9 cellular contexts compared by ENCODE assay signal in genomic region chr6:112253505-112253841, GRCh38. TPM values are rescaled to one million over a fixed set of nuclear protein-coding genes. Genes with fewer than 3 reads are reported as not detected.
DNase-seq lines count a peak whose midpoint lies in the region; ATAC-seq lines count a peak whose summit lies in the region.
"Had no signal": no experiment of that assay in that cellular context is flagged by ENCODE, and none has a peak within 500 bp of the region (broad histone marks: within the 10 kb centered on the region; RNA-seq: fewer than 3 reads in every experiment).

No MANE protein-coding gene starts in this region.

- peak overlapping the region; percentile 76 for H3K4me3 Mint-ChIP-seq in activated T-helper 17 cell treated with anti-CD3 and anti-CD28 coated beads, Interleukin-2, amount 50 U/mL, for 72 hours

- H3K4me1 Mint-ChIP-seq in activated T-helper 17 cell treated with anti-CD3 and anti-CD28 coated beads, Interleukin-2, amount 50 U/mL, for 72 hours: peaks cover 16% of the 10 kb centered on the region

- ATAC-seq in activated T-helper 17 cell treated with anti-CD3 and anti-CD28 coated beads, Interleukin-2, amount 50 U/mL, for 72 hours (replicated peaks): peak; percentile 25
- peak; percentile 49 for ATAC-seq in left ventricle myocardium superior
- ATAC-seq in sciatic nerve: peak; percentile 24
- ATAC-seq in GM19463 (IDR thresholded peaks at IDR 0.05; ENCODE audit: unreplicated experiment): no peak

- H3K36me3 Mint-ChIP-seq in activated T-helper 17 cell treated with anti-CD3 and anti-CD28 coated beads, Interleukin-2, amount 50 U/mL, for 72 hours (ENCODE audit: low read depth): no peaks in the 10 kb centered on the region
- H3K36me3 Mint-ChIP-seq: CD4-positive, CD25-positive, alpha-beta regulatory T cell had no signal

- peaks cover 47% of the 10 kb centered on the region for H3K27me3 Mint-ChIP-seq in activated T-helper 17 cell treated with anti-CD3 and anti-CD28 coated beads, Interleukin-2, amount 50 U/mL, for 72 hours

- H3K9me3 Mint-ChIP-seq in activated T-helper 17 cell treated with anti-CD3 and anti-CD28 coated beads, Interleukin-2, amount 50 U/mL, for 72 hours: no peaks in the 10 kb centered on the region

- DNase-seq in NCI-H82 (lab: John Stamatoyannopoulos, UW) (peak; percentile 35), NCI-H82 treated with DMSO at 0.1 percent for 48 hours (lab: John Stamatoyannopoulos, UW; ENCODE audit: unreplicated experiment) (no peak), left ventricle myocardium superior (no peak), sciatic nerve (ENCODE audit: low spot score) (no peak), NCI-H446 (lab: John Stamatoyannopoulos, UW) (no peak), OCI-M2 (lab: John Stamatoyannopoulos, UW; ENCODE audit: unreplicated experiment) (no peak)

- no peak overlapping the region for H3K27ac Mint-ChIP-seq in activated T-helper 17 cell treated with anti-CD3 and anti-CD28 coated beads, Interleukin-2, amount 50 U/mL, for 72 hours
- H3K27ac Mint-ChIP-seq: CD4-positive, CD25-positive, alpha-beta regulatory T cell had no signal

- intact Hi-C loops in left ventricle myocardium superior (cut with micrococcal nuclease) (loop anchor here (5.0 kb wide), 1 partner anchor 71 kb away; no protein-coding TSS in a partner anchor), sciatic nerve (cut with DNase I) (loop anchor here (10.0 kb wide), 1 partner anchor 79 kb away; no protein-coding TSS in a partner anchor)

RNA-seq across cellular contexts. Expression of gene LAMA4, which starts 0.9 kb away (rescaled TPM):
- total RNA-seq in activated T-helper 17 cell treated with anti-CD3 and anti-CD28 coated beads, Interleukin-2, amount 50 U/mL, for 72 hours: not detected
- 50.6 TPM for total RNA-seq in left ventricle myocardium superior
- 332 TPM for total RNA-seq in sciatic nerve
- total RNA-seq: CD4-positive, CD25-positive, alpha-beta regulatory T cell had no signal

Comparison
In these comparisons a context has a peak if more than half of its experiments do, and no peak if none do; other contexts are left out.
1. RNA of gene LAMA4, which starts 0.9 kb away (total RNA-seq): 332 TPM in sciatic nerve (single experiment) and 50.6 TPM in left ventricle myocardium superior (single experiment); not detected in activated T-helper 17 cell treated with anti-CD3 and anti-CD28 coated beads, Interleukin-2, amount 50 U/mL, for 72 hours; every median in the first group is over 10 times any median in the second.